In the genomic region with DNA sequence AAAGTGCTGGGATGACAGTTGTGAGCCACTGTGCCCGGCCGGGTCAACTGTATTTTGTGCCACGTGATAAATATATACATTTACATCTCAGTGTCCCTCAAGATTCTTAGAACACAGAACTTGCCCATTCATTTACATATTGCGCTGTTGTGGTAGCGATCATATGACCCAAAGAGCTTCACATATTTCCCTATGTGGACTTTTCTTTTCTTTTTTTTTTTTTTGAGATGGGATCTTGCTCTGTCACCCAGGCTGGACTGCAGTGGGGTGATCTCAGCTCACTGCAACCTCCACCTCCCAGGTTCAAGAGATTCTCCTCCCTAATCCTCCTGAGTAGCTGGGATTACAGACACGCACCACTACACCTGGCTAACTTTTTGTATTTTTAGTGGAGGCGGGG, we compare ENCODE assay signal across 14 cellular contexts.
"Had no signal": no experiment of that assay in that cellular context is flagged by ENCODE, and none has a peak within 500 bp of the region (broad histone marks: within the 10 kb centered on the region; RNA-seq: fewer than 3 reads in every experiment).

No MANE protein-coding gene starts in this region.

- H3K27ac ChIP-seq: ascending aorta, gastroesophageal sphincter, WERI-Rb-1 had no signal

- H3K27me3 Mint-ChIP-seq: activated naive CD4-positive, alpha-beta T cell treated with anti-CD3 and anti-CD28 coated beads, Interleukin-2, amount 50 U/mL, for 24 hours; dendritic cell treated with granulocyte-macrophage colony-stimulating factor and Interleukin-4, amounts not matched to agents 40 ng/mL and 50 ng/mL, for 4 days; naive thymus-derived CD8-positive, alpha-beta T cell had no signal

- ATAC-seq: gastroesophageal sphincter; naive thymus-derived CD8-positive, alpha-beta T cell; stimulated activated naive CD8-positive, alpha-beta T cell treated with anti-CD3 and anti-CD28 coated beads, Interleukin-15, Interleukin-2, amounts not matched to agents 100 U/mL and 50 U/mL, for 24 hours had no signal

- H3K36me3 ChIP-seq: ascending aorta, gastroesophageal sphincter, pancreas had no signal

- H3K4me1 ChIP-seq: ascending aorta, pancreas had no signal

- H3K27me3 ChIP-seq: ascending aorta, gastroesophageal sphincter, pancreas, tibial nerve had no signal

- H3K4me1 Mint-ChIP-seq: activated naive CD4-positive, alpha-beta T cell treated with anti-CD3 and anti-CD28 coated beads, Interleukin-2, amount 50 U/mL, for 24 hours had no signal

- H3K27ac Mint-ChIP-seq: activated naive CD4-positive, alpha-beta T cell treated with anti-CD3 and anti-CD28 coated beads, Interleukin-2, amount 50 U/mL, for 24 hours; naive thymus-derived CD8-positive, alpha-beta T cell had no signal

- H3K9me3 Mint-ChIP-seq: activated naive CD4-positive, alpha-beta T cell treated with anti-CD3 and anti-CD28 coated beads, Interleukin-2, amount 50 U/mL, for 24 hours; dendritic cell treated with granulocyte-macrophage colony-stimulating factor and Interleukin-4, amounts not matched to agents 40 ng/mL and 50 ng/mL, for 4 days had no signal

- H3K4me3 Mint-ChIP-seq: activated naive CD4-positive, alpha-beta T cell treated with anti-CD3 and anti-CD28 coated beads, Interleukin-2, amount 50 U/mL, for 24 hours; naive thymus-derived CD8-positive, alpha-beta T cell had no signal

- FAIRE-seq: pancreas had no signal

- DNase-seq: activated CD4-positive, alpha-beta T cell treated with anti-CD3 and anti-CD28 coated beads for 1 hour; activated CD4-positive, alpha-beta T cell treated with anti-CD3 and anti-CD28 coated beads, Interleukin-2, amount 50 U/mL, for 4 hours; activated gamma-delta T cell; effector CD8-positive, alpha-beta T cell; naive thymus-derived CD8-positive, alpha-beta T cell; stimulated activated naive CD8-positive, alpha-beta T cell treated with anti-CD3 and anti-CD28 coated beads, Interleukin-15, Interleukin-2, amounts not matched to agents 100 U/mL and 50 U/mL, for 24 hours; T-helper 2 cell had no signal

- H3K9me3 ChIP-seq: ascending aorta, gastroesophageal sphincter, pancreas had no signal

- H3K4me3 ChIP-seq: ascending aorta, gastroesophageal sphincter, pancreas, tibial nerve had no signal
